In genomic region chr13:107003911-107004310, GRCh38 we compare ENCODE assay signal across 28 cellular contexts.
"Had no signal": no experiment of that assay in that cellular context is flagged by ENCODE, and none has a peak within 500 bp of the region (broad histone marks: within the 10 kb centered on the region; RNA-seq: fewer than 3 reads in every experiment).

No MANE protein-coding gene starts in this region.

- DNase-seq: natural killer cell; occipital lobe; ovary; posterior cingulate gyrus; psoas muscle; right cardiac atrium; right lobe of liver; sigmoid colon; spleen; stimulated activated CD4-positive, alpha-beta T cell treated with anti-CD3 and anti-CD28 coated beads, Interleukin-12 subunit alpha, Interleukin-12 subunit beta, amount 100 ng/mL, for 4 hours; stimulated activated CD4-positive, alpha-beta T cell treated with anti-CD3 and anti-CD28 coated beads, Interleukin-1b, Interleukin-23, amount 100 ng/mL, for 48 hours; stimulated activated CD4-positive, alpha-beta T cell treated with anti-CD3 and anti-CD28 coated beads, Interleukin-4, amount 100 ng/mL, for 1 hour; stimulated activated CD4-positive, alpha-beta T cell treated with anti-CD3 and anti-CD28 coated beads, Interleukin-4, amount 100 ng/mL, for 4 hours; stimulated activated CD8-positive, alpha-beta memory T cell treated with anti-CD3 and anti-CD28 coated beads, Interleukin-4, amount 100 ng/mL, for 48 hours; stimulated activated naive CD4-positive, alpha-beta T cell; stimulated activated naive CD8-positive, alpha-beta T cell treated with anti-CD3 and anti-CD28 coated beads, Interleukin-15, amount 100 ng/mL, for 72 hours; stimulated activated naive CD8-positive, alpha-beta T cell treated with anti-CD3 and anti-CD28 coated beads, Interleukin-15, Interleukin-2, amounts not matched to agents 100 U/mL and 50 U/mL, for 24 hours; substantia nigra; testis; tibial artery; transverse colon; upper lobe of right lung; uterus had no signal

- H3K9me3 ChIP-seq: ovary, psoas muscle, right lobe of liver, sigmoid colon, spleen, suprapubic skin, testis, tibial artery, transverse colon, upper lobe of right lung, uterus had no signal

- H3K4me3 ChIP-seq: neural progenitor cell, ovary, psoas muscle, right lobe of liver, sigmoid colon, smooth muscle cell, spleen, suprapubic skin, testis, tibial artery, transverse colon, upper lobe of right lung, uterus had no signal

- ATAC-seq: psoas muscle; right cardiac atrium; right lobe of liver; stimulated activated memory B cell treated with anti-CD40 and anti-IgM and Interleukin-4, amounts not matched to agents 10 μg/mL and 1 μg/mL and 100 μg/mL, for 72 hours; stimulated activated naive CD8-positive, alpha-beta T cell treated with anti-CD3 and anti-CD28 coated beads, Interleukin-15, amount 100 ng/mL, for 72 hours; stimulated activated naive CD8-positive, alpha-beta T cell treated with anti-CD3 and anti-CD28 coated beads, Interleukin-15, Interleukin-2, amounts not matched to agents 100 U/mL and 50 U/mL, for 24 hours; upper lobe of right lung had no signal

- H3K4me2 ChIP-seq: neural progenitor cell, smooth muscle cell had no signal

- H2AFZ ChIP-seq: neural progenitor cell, parathyroid adenoma had no signal

- H3K4me1 ChIP-seq: neural progenitor cell, parathyroid adenoma, psoas muscle, right lobe of liver, sigmoid colon, spleen, suprapubic skin, testis, tibial artery, transverse colon, upper lobe of right lung, uterus had no signal

- H3K79me2 ChIP-seq: parathyroid adenoma had no signal

- H3K27me3 ChIP-seq: neural progenitor cell, ovary, right lobe of liver, sigmoid colon, spleen, suprapubic skin, testis, tibial artery, transverse colon, upper lobe of right lung, uterus had no signal

- H3K27ac ChIP-seq: neural progenitor cell, ovary, parathyroid adenoma, psoas muscle, right lobe of liver, sigmoid colon, spleen, suprapubic skin, testis, tibial artery, transverse colon, upper lobe of right lung, uterus had no signal

- H3K36me3 ChIP-seq: neural progenitor cell, ovary, right lobe of liver, sigmoid colon, spleen, suprapubic skin, tibial artery, transverse colon, upper lobe of right lung, uterus had no signal
